Comparison of ENCODE assay signal across 17 cellular contexts in the genomic region with DNA sequence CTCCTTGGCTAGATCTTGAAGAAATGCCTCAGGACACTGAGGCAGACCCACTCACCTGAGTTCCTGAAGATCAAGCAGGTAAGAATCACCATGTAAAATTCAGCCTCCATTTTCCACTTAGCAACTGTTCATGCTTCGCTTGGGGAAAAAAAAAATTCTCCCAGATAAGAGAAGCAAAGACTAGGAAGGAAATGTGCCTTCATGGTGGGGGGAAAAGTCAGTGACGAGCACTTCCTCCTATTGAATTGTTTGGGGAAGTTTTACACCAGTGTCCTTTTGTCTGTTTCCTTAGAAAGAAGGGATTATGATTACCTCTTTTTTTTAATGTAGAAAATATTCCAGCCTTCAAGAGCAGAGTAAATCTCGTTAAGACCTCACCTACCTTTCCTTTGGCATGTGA. TPM values are rescaled to one million over a fixed set of nuclear protein-coding genes. Genes with fewer than 3 reads are reported as not detected.
DNase-seq lines count a peak whose midpoint lies in the region; ATAC-seq, FAIRE-seq and TF ChIP-seq lines count a peak whose summit lies in the region.
"Had no signal": no experiment of that assay in that cellular context is flagged by ENCODE, and none has a peak within 500 bp of the region (broad histone marks: within the 10 kb centered on the region; RNA-seq: fewer than 3 reads in every experiment).

A gene (minus strand): TSS at position 144 of the 400 bp plus-strand sequence. CDS start 34 bp downstream, at position 110.

- peaks cover 18% of the 10 kb centered on the region for H3K27me3 Mint-ChIP-seq in activated naive CD8-positive, alpha-beta T cell treated with anti-CD3 and anti-CD28 coated beads for 36 hours

- ATAC-seq in GM19455 (IDR thresholded peaks at IDR 0.05; ENCODE audit: unreplicated experiment) (no peak), HG03108 (IDR thresholded peaks at IDR 0.05; ENCODE audit: unreplicated experiment) (no peak)
- ATAC-seq: A549; activated CD8-positive, alpha-beta memory T cell treated with anti-CD3 and anti-CD28 coated beads, Interleukin-2, amount 10 ng/mL, durations not matched to agents 7 days and 5 days had no signal

- H3K9me3 ChIP-seq in kidney (ENCODE audit: control insufficient read depth in 1 of 2, low read length in 2 of 2): no peaks in the 10 kb centered on the region
- H3K9me3 ChIP-seq: A549, SK-N-SH had no signal

- peak within 1 kb of the TSS; percentile 23 to 51 for H3K4me3 ChIP-seq in kidney (ENCODE audit: low read length in 2 of 2)
- H3K4me3 ChIP-seq in brain microvascular endothelial cell (ENCODE audit: low read depth, low read length): no peak within 1 kb of the TSS
- H3K4me3 ChIP-seq: A549 had no signal

- peak within 1 kb of the TSS in 1 of 2 donors; percentile 70 for H3K9ac ChIP-seq in kidney (ENCODE audit: low read length in 2 of 2)
- H3K9ac ChIP-seq: SK-N-SH had no signal

- FAIRE-seq in kidney (lab: Jason Lieb, UNC): no peak
- FAIRE-seq: A549 had no signal

- no peaks in the 10 kb centered on the region for H3K9me3 Mint-ChIP-seq in activated naive CD8-positive, alpha-beta T cell treated with anti-CD3 and anti-CD28 coated beads for 36 hours
- H3K9me3 Mint-ChIP-seq: activated B cell treated with CpG ODN at 0.5 μM for 24 hours; CD8-positive, alpha-beta memory T cell; memory B cell had no signal

- no peak within 1 kb of the TSS for H3K4me3 Mint-ChIP-seq in activated naive CD8-positive, alpha-beta T cell treated with anti-CD3 and anti-CD28 coated beads for 36 hours
- H3K4me3 Mint-ChIP-seq: activated B cell treated with CpG ODN at 0.5 μM for 24 hours; activated CD8-positive, alpha-beta memory T cell treated with anti-CD3 and anti-CD28 coated beads, Interleukin-2, amount 10 ng/mL, durations not matched to agents 7 days and 5 days; CD8-positive, alpha-beta memory T cell; memory B cell had no signal

- no peaks in the 10 kb centered on the region for H3K4me1 ChIP-seq in kidney (ENCODE audit: control insufficient read depth in 1 of 2, insufficient read depth in 1 of 2, low read depth in 1 of 2, low read length in 2 of 2)
- H3K4me1 ChIP-seq: A549 had no signal

- no peaks in the 10 kb centered on the region for H3K36me3 ChIP-seq in kidney (ENCODE audit: control insufficient read depth in 1 of 2, insufficient read depth in 2 of 2, low read length in 2 of 2)
- H3K36me3 ChIP-seq in brain microvascular endothelial cell (replicated peaks): no peaks in the 10 kb centered on the region

- intact Hi-C loops in kidney (cut with DNase I): no loop called here

- H3K27me3 ChIP-seq in brain microvascular endothelial cell (replicated peaks): no peaks in the 10 kb centered on the region

- in situ Hi-C loops in brain microvascular endothelial cell (cut with HindIII; ENCODE audit: low pct_ligation_motif_present, low sequenced_read_pairs): no loop called here

- no peak for TF ChIP-seq CTCF in 22Rv1 (IDR thresholded peaks at IDR 0.05)
- no peak for TF ChIP-seq CTCF in kidney (IDR thresholded peaks at IDR 0.05; ENCODE audit: borderline replicate concordance, extremely low read depth, insufficient read depth)
- TF ChIP-seq CTCF in brain microvascular endothelial cell (IDR thresholded peaks at IDR 0.05; ENCODE audit: low read depth, low read length, missing control alignments): no peak

- no peaks in the 10 kb centered on the region for H3K4me1 Mint-ChIP-seq in activated naive CD8-positive, alpha-beta T cell treated with anti-CD3 and anti-CD28 coated beads for 36 hours
- H3K4me1 Mint-ChIP-seq: activated B cell treated with CpG ODN at 0.5 μM for 24 hours; activated CD8-positive, alpha-beta memory T cell treated with anti-CD3 and anti-CD28 coated beads, Interleukin-2, amount 10 ng/mL, durations not matched to agents 7 days and 5 days; CD8-positive, alpha-beta memory T cell; memory B cell had no signal

- no peak within 1 kb of the TSS for H3K27ac Mint-ChIP-seq in activated naive CD8-positive, alpha-beta T cell treated with anti-CD3 and anti-CD28 coated beads for 36 hours
- H3K27ac Mint-ChIP-seq: activated B cell treated with CpG ODN at 0.5 μM for 24 hours; activated CD8-positive, alpha-beta memory T cell treated with anti-CD3 and anti-CD28 coated beads, Interleukin-2, amount 10 ng/mL, durations not matched to agents 7 days and 5 days; CD8-positive, alpha-beta memory T cell; memory B cell had no signal

- H3K27ac ChIP-seq in 22Rv1 (peak within 1 kb of the TSS; percentile 93), kidney (ENCODE audit: low read depth in 2 of 2, low read length in 2 of 2) (peak within 1 kb of the TSS; percentile 68 to 69), brain microvascular endothelial cell (no peak within 1 kb of the TSS)
- H3K27ac ChIP-seq: A549 had no signal

- H3K36me3 Mint-ChIP-seq in activated naive CD8-positive, alpha-beta T cell treated with anti-CD3 and anti-CD28 coated beads for 36 hours: no peaks in the 10 kb centered on the region
- H3K36me3 Mint-ChIP-seq: activated CD8-positive, alpha-beta memory T cell treated with anti-CD3 and anti-CD28 coated beads, Interleukin-2, amount 10 ng/mL, durations not matched to agents 7 days and 5 days; memory B cell had no signal

- DNase-seq in dermis blood vessel endothelial cell (peak; percentile 87), kidney (no peak), pulmonary artery endothelial cell (ENCODE audit: low read depth, low spot score) (peak; percentile 85), brain microvascular endothelial cell (no peak)
- no peak for DNase-seq in activated naive CD8-positive, alpha-beta T cell treated with anti-CD3 and anti-CD28 coated beads for 36 hours
- DNase-seq: activated B cell treated with CpG ODN at 0.5 μM for 24 hours; activated CD8-positive, alpha-beta memory T cell treated with anti-CD3 and anti-CD28 coated beads, Interleukin-2, amount 10 ng/mL, durations not matched to agents 7 days and 5 days; activated naive CD4-positive, alpha-beta T cell treated with anti-CD3 and anti-CD28 coated beads, Interleukin-2, amount 50 U/mL, for 16 hours; CD8-positive, alpha-beta memory T cell; nucleus accumbens; SK-N-SH; stimulated activated CD4-positive, alpha-beta T cell treated with anti-CD3 and anti-CD28 coated beads, Interleukin-2, amount 100 ng/mL, for 48 hours had no signal

RNA-seq across cellular contexts. Expression of the gene that starts here (rescaled TPM):
- 135 and 169 TPM in 2 replicates for total RNA-seq in dermis blood vessel endothelial cell
- 71.6 TPM for total RNA-seq in kidney
- polyA plus RNA-seq in kidney (ENCODE audit: insufficient read depth, low read depth, low replicate concordance): 13.5 TPM
- total RNA-seq in pulmonary artery endothelial cell: 98.7 and 173 TPM in 2 replicates
- total RNA-seq in activated naive CD8-positive, alpha-beta T cell treated with anti-CD3 and anti-CD28 coated beads for 36 hours: not detected
- total RNA-seq: activated B cell treated with CpG ODN at 0.5 μM for 24 hours; activated CD8-positive, alpha-beta memory T cell treated with anti-CD3 and anti-CD28 coated beads, Interleukin-2, amount 10 ng/mL, durations not matched to agents 7 days and 5 days; CD8-positive, alpha-beta memory T cell had no signal
- polyA plus RNA-seq: CD8-positive, alpha-beta memory T cell had no signal

Comparison
In these comparisons a context has a peak if more than half of its experiments do, and no peak if none do; other contexts are left out.
1. RNA of the gene that starts here (total RNA-seq): 135 to 169 TPM in dermis blood vessel endothelial cell, 98.7 to 173 TPM in pulmonary artery endothelial cell and 71.6 TPM in kidney (single experiment); not detected in activated naive CD8-positive, alpha-beta T cell treated with anti-CD3 and anti-CD28 coated beads for 36 hours; every median in the first group is over 10 times any median in the second.
2. DNase-seq: peak in dermis blood vessel endothelial cell (single experiment) and pulmonary artery endothelial cell (single experiment); none in kidney (single experiment), brain microvascular endothelial cell (single experiment) and activated naive CD8-positive, alpha-beta T cell treated with anti-CD3 and anti-CD28 coated beads for 36 hours (single experiment).